Comparison of ENCODE assay signal across 1 cellular context in the genomic region with DNA sequence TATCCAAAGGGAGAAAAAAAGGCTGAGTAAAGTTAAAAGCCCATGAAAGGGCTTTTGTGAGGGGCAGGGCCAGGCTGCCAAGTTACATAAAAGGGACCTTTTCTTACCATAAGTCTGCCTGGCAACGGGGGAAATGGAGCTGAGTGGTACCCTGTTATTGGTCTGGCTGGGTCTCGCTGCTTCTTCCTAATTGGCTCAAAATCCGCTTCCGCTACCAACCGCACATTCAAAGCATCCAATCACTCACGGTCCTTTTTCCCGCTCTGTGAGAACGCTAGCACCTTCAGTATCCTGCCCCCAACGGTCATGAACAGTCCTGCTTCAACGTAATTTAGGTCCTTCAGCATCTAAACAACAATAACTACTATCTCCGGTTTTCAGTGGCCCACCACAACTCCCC.
TF ChIP-seq lines count a peak whose summit lies in the region.

No MANE protein-coding gene starts in this region.

TF ChIP-seq in K562, 482 proteins besides CTCF, POLR2A, EP300 and RAD21:
- TF ChIP-seq MCM7 (IDR thresholded peaks at IDR 0.05) (no peak), CBX2 (IDR thresholded peaks at IDR 0.05; ENCODE audit: insufficient read depth, low read length, poor library complexity, severe bottlenecking) (no peak), RFX5 (IDR thresholded peaks at IDR 0.05; ENCODE audit: low read depth, low read length) (0 out of 2 replicates have a peak, but pooled peaks have one; percentile 71), CCAR2 (IDR thresholded peaks at IDR 0.05; ENCODE audit: low read depth, low read length) (no peak), MED1 (CRISPR knock-in tag; IDR thresholded peaks at IDR 0.05; ENCODE audit: borderline replicate concordance) (no peak)
- TF ChIP-seq, protein P1, sequence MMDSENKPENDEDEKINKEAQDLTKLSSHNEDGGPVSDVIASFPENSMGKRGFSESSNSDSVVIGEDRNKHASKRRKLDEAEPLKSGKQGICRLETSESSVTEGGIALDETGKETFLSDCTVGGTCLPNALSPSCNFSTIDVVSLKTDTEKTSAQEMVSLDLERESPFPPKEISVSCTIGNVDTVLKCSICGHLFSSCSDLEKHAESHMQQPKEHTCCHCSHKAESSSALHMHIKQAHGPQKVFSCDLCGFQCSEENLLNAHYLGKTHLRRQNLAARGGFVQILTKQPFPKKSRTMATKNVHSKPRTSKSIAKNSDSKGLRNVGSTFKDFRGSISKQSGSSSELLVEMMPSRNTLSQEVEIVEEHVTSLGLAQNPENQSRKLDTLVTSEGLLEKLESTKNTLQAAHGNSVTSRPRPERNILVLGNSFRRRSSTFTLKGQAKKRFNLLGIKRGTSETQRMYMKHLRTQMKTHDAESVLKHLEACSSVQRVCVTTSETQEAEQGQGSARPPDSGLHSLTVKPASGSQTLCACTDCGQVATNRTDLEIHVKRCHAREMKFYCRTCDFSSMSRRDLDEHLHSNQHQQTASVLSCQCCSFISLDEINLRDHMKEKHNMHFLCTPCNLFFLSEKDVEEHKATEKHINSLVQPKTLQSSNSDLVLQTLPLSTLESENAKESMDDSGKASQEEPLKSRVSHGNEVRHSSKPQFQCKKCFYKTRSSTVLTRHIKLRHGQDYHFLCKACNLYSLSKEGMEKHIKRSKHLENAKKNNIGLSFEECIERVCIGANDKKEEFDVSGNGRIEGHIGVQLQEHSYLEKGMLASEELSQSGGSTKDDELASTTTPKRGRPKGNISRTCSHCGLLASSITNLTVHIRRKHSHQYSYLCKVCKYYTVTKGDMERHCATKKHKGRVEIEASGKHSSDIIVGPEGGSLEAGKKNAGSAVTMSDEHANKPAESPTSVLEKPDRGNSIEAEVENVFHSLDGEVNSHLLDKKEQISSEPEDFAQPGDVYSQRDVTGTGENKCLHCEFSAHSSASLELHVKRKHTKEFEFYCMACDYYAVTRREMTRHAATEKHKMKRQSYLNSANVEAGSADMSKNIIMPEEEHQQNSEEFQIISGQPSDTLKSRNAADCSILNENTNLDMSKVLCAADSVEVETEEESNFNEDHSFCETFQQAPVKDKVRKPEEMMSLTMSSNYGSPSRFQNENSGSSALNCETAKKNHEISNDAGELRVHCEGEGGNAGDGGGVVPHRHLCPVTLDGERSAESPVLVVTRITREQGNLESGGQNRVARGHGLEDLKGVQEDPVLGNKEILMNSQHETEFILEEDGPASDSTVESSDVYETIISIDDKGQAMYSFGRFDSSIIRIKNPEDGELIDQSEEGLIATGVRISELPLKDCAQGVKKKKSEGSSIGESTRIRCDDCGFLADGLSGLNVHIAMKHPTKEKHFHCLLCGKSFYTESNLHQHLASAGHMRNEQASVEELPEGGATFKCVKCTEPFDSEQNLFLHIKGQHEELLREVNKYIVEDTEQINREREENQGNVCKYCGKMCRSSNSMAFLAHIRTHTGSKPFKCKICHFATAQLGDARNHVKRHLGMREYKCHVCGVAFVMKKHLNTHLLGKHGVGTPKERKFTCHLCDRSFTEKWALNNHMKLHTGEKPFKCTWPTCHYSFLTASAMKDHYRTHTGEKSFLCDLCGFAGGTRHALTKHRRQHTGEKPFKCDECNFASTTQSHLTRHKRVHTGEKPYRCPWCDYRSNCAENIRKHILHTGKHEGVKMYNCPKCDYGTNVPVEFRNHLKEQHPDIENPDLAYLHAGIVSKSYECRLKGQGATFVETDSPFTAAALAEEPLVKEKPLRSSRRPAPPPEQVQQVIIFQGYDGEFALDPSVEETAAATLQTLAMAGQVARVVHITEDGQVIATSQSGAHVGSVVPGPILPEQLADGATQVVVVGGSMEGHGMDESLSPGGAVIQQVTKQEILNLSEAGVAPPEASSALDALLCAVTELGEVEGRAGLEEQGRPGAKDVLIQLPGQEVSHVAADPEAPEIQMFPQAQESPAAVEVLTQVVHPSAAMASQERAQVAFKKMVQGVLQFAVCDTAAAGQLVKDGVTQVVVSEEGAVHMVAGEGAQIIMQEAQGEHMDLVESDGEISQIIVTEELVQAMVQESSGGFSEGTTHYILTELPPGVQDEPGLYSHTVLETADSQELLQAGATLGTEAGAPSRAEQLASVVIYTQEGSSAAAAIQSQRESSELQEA (IDR thresholded peaks at IDR 0.05; ENCODE audit: low read depth): no peak
- TF ChIP-seq, protein P2, sequence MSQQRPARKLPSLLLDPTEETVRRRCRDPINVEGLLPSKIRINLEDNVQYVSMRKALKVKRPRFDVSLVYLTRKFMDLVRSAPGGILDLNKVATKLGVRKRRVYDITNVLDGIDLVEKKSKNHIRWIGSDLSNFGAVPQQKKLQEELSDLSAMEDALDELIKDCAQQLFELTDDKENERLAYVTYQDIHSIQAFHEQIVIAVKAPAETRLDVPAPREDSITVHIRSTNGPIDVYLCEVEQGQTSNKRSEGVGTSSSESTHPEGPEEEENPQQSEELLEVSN (IDR thresholded peaks at IDR 0.05; ENCODE audit: borderline replicate concordance in 1 of 2, extremely low read depth in 1 of 2, insufficient read depth in 1 of 2, insufficient read length in 1 of 2, low read depth in 1 of 2, low read length in 1 of 2, poor library complexity in 1 of 2, severe bottlenecking in 1 of 2): peak in 1 of 2 experiments; percentile 81
TF ChIP-seq in K562: peak in this region for 2.
